10 cellular contexts compared by ENCODE assay signal in genomic region chr2:101112772-101113157, GRCh38. TPM values are rescaled to one million over a fixed set of nuclear protein-coding genes. Genes with fewer than 3 reads are reported as not detected.
DNase-seq lines count a peak whose midpoint lies in the region; ATAC-seq and TF ChIP-seq lines count a peak whose summit lies in the region.
"Had no signal": no experiment of that assay in that cellular context is flagged by ENCODE, and none has a peak within 500 bp of the region (broad histone marks: within the 10 kb centered on the region; RNA-seq: fewer than 3 reads in every experiment).

No MANE protein-coding gene starts in this region.

- H3K79me1 ChIP-seq in trophoblast cell (ENCODE audit: low read length): peaks cover 8% of the 10 kb centered on the region

- no peaks in the 10 kb centered on the region for H3K27me3 ChIP-seq in trophoblast cell (ENCODE audit: insufficient read depth, low read length)

- no peak overlapping the region for H3K4me3 ChIP-seq in epithelial cell of esophagus (ENCODE audit: low read length)
- no peak overlapping the region for H3K4me3 ChIP-seq in trophoblast cell (ENCODE audit: low read depth, low read length)

- peak overlapping the region; percentile 31 for H4K91ac ChIP-seq in trophoblast cell (ENCODE audit: low read depth, low read length)

- H3K36me3 ChIP-seq in trophoblast cell (ENCODE audit: control insufficient read depth in 1 of 2, insufficient read depth in 2 of 2, low read length in 2 of 2): no peaks in the 10 kb centered on the region

- H3K18ac ChIP-seq in trophoblast cell (ENCODE audit: low read length): no peak overlapping the region

- no peak for ATAC-seq in GM18519 (IDR thresholded peaks at IDR 0.05; ENCODE audit: low FRiP score, unreplicated experiment)

- CTCF ChIA-PET in HEK293T (lab: Yijun Ruan, JAX): interaction anchor here (0.7 kb wide), 1 partner anchor 48 kb away, joined by 4 read pairs; no protein-coding TSS in a partner anchor

- peaks cover 2% of the 10 kb centered on the region for H3K79me2 ChIP-seq in trophoblast cell (ENCODE audit: control insufficient read depth, insufficient read depth, low read length, poor library complexity)

- no peak overlapping the region for H3K27ac ChIP-seq in trophoblast cell (ENCODE audit: low read depth, low read length)

- H3K9ac ChIP-seq in trophoblast cell (ENCODE audit: low read length): no peak overlapping the region

- H3K4ac ChIP-seq in trophoblast cell (ENCODE audit: low read depth, low read length): no peak overlapping the region

- WGBS in trophoblast cell (ENCODE audit: extremely low coverage, insufficient coverage, insufficient read length): no CpG with 5 or more reads among the region's 6 CpGs

- no peak overlapping the region for H2BK120ac ChIP-seq in trophoblast cell (ENCODE audit: insufficient read depth, low read length, poor library complexity)

- no peak for TF ChIP-seq CTCF in epithelial cell of esophagus (IDR thresholded peaks at IDR 0.05; ENCODE audit: insufficient read depth, low read depth, low read length, missing control alignments)

- no peak overlapping the region for H2AFZ ChIP-seq in trophoblast cell (ENCODE audit: insufficient read depth, low read length, poor library complexity)

- H3K23ac ChIP-seq in trophoblast cell (ENCODE audit: low read length): no peak overlapping the region

- no peaks in the 10 kb centered on the region for H3K9me3 ChIP-seq in trophoblast cell (ENCODE audit: insufficient read depth, low read depth, low read length)

- H4K8ac ChIP-seq in trophoblast cell (ENCODE audit: low read depth, low read length): no peak overlapping the region

- H2BK12ac ChIP-seq in trophoblast cell (ENCODE audit: low read length): peak overlapping the region; percentile 52

- H2BK5ac ChIP-seq in trophoblast cell (ENCODE audit: low read depth, low read length, poor library complexity): peak overlapping the region; percentile 3

- H4K12ac ChIP-seq in trophoblast cell (ENCODE audit: low read depth, low read length): no peak overlapping the region

- H3K4me2 ChIP-seq in trophoblast cell (ENCODE audit: low read length): peak overlapping the region; percentile 35

- POLR2A ChIA-PET in HEK293T (lab: Yijun Ruan, JAX): no interaction called here

- no peak overlapping the region for H2AK5ac ChIP-seq in trophoblast cell (ENCODE audit: low read length)

- H3K4me1 ChIP-seq in trophoblast cell (ENCODE audit: control insufficient read depth in 1 of 2, insufficient read depth in 2 of 2, low read length in 2 of 2): peaks cover 15 to 24% of the 10 kb centered on the region in 2 experiments

- DNase-seq in GF-D8 (lab: John Stamatoyannopoulos, UW): peak; percentile 3
- peak; percentile 74 for DNase-seq in NOMO-1 treated with DMSO at 0.1 percent for 48 hours (lab: John Stamatoyannopoulos, UW; ENCODE audit: unreplicated experiment)
- peak; percentile 45 for DNase-seq in epithelial cell of esophagus (ENCODE audit: low read depth)
- DNase-seq in trophoblast cell: peak; percentile 41 to 73
- DNase-seq in HCEC 1CT: no peak
- DNase-seq in iPS-NIHi11 (ENCODE audit: low spot score): no peak
- no peak for DNase-seq in HEK293T (ENCODE audit: extremely low spot score)
- DNase-seq: stimulated activated CD4-positive, alpha-beta T cell treated with anti-CD3 and anti-CD28 coated beads, Interleukin-4, amount 100 ng/mL, for 1 hour; SW 1271 had no signal

- no peak overlapping the region for H3K14ac ChIP-seq in trophoblast cell (ENCODE audit: low read length)

TF ChIP-seq in HEK293T, 16 proteins besides CTCF, POLR2A, EP300 and RAD21:
- TF ChIP-seq BHLHE40 (IDR thresholded peaks at IDR 0.05; ENCODE audit: borderline replicate concordance): no peak
- no peak for TF ChIP-seq SUZ12 (IDR thresholded peaks at IDR 0.05)
- no peak for TF ChIP-seq ZNF384 (IDR thresholded peaks at IDR 0.05)
- no peak for TF ChIP-seq FOXA1 (IDR thresholded peaks at IDR 0.05)
- TF ChIP-seq L3MBTL2 (conservative IDR thresholded peaks at IDR 0.05): no peak
- TF ChIP-seq LEF1 (IDR thresholded peaks at IDR 0.05; ENCODE audit: borderline replicate concordance): no peak
- TF ChIP-seq TARDBP (IDR thresholded peaks at IDR 0.05): no peak
- no peak for TF ChIP-seq SP1 (IDR thresholded peaks at IDR 0.05)
- no peak for TF ChIP-seq PKNOX1 (IDR thresholded peaks at IDR 0.05)
- TF ChIP-seq ARNT (IDR thresholded peaks at IDR 0.05): no peak
- no peak for TF ChIP-seq FOXM1 (IDR thresholded peaks at IDR 0.05; ENCODE audit: borderline replicate concordance)
- TF ChIP-seq HDGF (IDR thresholded peaks at IDR 0.05; ENCODE audit: borderline replicate concordance): no peak
- no peak for TF ChIP-seq FOXK2 (IDR thresholded peaks at IDR 0.05)
- no peak for TF ChIP-seq ELF4 (IDR thresholded peaks at IDR 0.05)
- no peak for TF ChIP-seq CTBP1 (IDR thresholded peaks at IDR 0.05; ENCODE audit: borderline replicate concordance)
TF ChIP-seq in HEK293T: peak in this region for 0.

RNA-seq across cellular contexts. Expression of gene TBC1D8, which starts 38.4 kb away (rescaled TPM):
- 3.6 and 4.0 TPM in 2 replicates for polyA plus RNA-seq in trophoblast cell (2013)

Comparison
In these comparisons a context has a peak if more than half of its experiments do, and no peak if none do; other contexts are left out.
1. DNase-seq: peak in GF-D8 (single experiment), NOMO-1 treated with DMSO at 0.1 percent for 48 hours (single experiment), epithelial cell of esophagus (single experiment) and trophoblast cell (2 of 2); none in HCEC 1CT (single experiment), iPS-NIHi11 (single experiment) and HEK293T (single experiment).